Comparison of ENCODE assay signal across 20 cellular contexts in genomic region chr6:157884756-157885155, GRCh38.
A peak's percentile ranks its signal among the peaks of the same experiment; 100 is the strongest.
DNase-seq lines count a peak whose midpoint lies in the region; ATAC-seq and TF ChIP-seq lines count a peak whose summit lies in the region.
"Had no signal": no experiment of that assay in that cellular context is flagged by ENCODE, and none has a peak within 500 bp of the region (broad histone marks: within the 10 kb centered on the region; RNA-seq: fewer than 3 reads in every experiment).

No MANE protein-coding gene starts in this region.

- H3K27me3 Mint-ChIP-seq in CD4-positive, CD25-positive, alpha-beta regulatory T cell, result no peaks in the 10 kb centered on the region
- no peaks in the 10 kb centered on the region for H3K27me3 Mint-ChIP-seq in activated CD8-positive, alpha-beta T cell treated with anti-CD3 and anti-CD28 coated beads, Interleukin-2, amount 10 ng/mL, durations not matched to agents 7 days and 5 days (ENCODE audit: low read depth)
- no peaks in the 10 kb centered on the region for H3K27me3 Mint-ChIP-seq in memory B cell
- H3K27me3 Mint-ChIP-seq: stimulated activated naive B cell treated with anti-CD40 and anti-IgM and Interleukin-4, amounts not matched to agents 10 μg/mL and 1 μg/mL and 100 μg/mL, for 72 hours had no signal

- no peak for TF ChIP-seq POLR2A in uterus (IDR thresholded peaks at IDR 0.05)

- H3K4me2 ChIP-seq in BLaER1, result peak overlapping the region; percentile 63
- H3K4me2 ChIP-seq: hepatocyte, KMS-11, neural progenitor cell had no signal

- WGBS in right cardiac atrium, result 75% methylated on average over 2 of the region's 2 CpGs

- no peaks in the 10 kb centered on the region for H3K9me3 ChIP-seq in BLaER1
- H3K9me3 ChIP-seq in CD4-positive, CD25-positive, alpha-beta regulatory T cell (ENCODE audit: control insufficient read depth in 2 of 2, low read length in 2 of 2), result no peaks in the 10 kb centered on the region
- no peaks in the 10 kb centered on the region for H3K9me3 ChIP-seq in right cardiac atrium (ENCODE audit: control insufficient read depth, low read length)
- H3K9me3 ChIP-seq in uterus, result no peaks in the 10 kb centered on the region
- H3K9me3 ChIP-seq: body of pancreas, Caco-2, esophagus muscularis mucosa, left ventricle myocardium inferior, psoas muscle, thyroid gland had no signal

- no peak overlapping the region for H3K9ac ChIP-seq in BLaER1
- H3K9ac ChIP-seq: KMS-11, neural progenitor cell had no signal

- no peaks in the 10 kb centered on the region for H4K20me1 ChIP-seq in BLaER1

- H3K4me3 Mint-ChIP-seq in CD4-positive, CD25-positive, alpha-beta regulatory T cell, result peak overlapping the region; percentile 12 to 76 (median 46)
- no peak overlapping the region for H3K4me3 Mint-ChIP-seq in activated CD8-positive, alpha-beta T cell treated with anti-CD3 and anti-CD28 coated beads, Interleukin-2, amount 10 ng/mL, durations not matched to agents 7 days and 5 days
- H3K4me3 Mint-ChIP-seq in memory B cell, result no peak overlapping the region
- H3K4me3 Mint-ChIP-seq: neural progenitor cell had no signal

- peak; percentile 32 to 54 for ATAC-seq in CD4-positive, CD25-positive, alpha-beta regulatory T cell (ENCODE audit: low read depth in 2 of 2)
- peak; percentile 31 for ATAC-seq in activated CD8-positive, alpha-beta T cell treated with anti-CD3 and anti-CD28 coated beads, Interleukin-2, amount 10 ng/mL, durations not matched to agents 7 days and 5 days
- no peak for ATAC-seq in memory B cell (ENCODE audit: low read depth)
- no peak for ATAC-seq in right cardiac atrium
- ATAC-seq: body of pancreas, psoas muscle had no signal

- CTCF ChIA-PET in activated CD8-positive, alpha-beta T cell treated with anti-CD3 and anti-CD28 coated beads, Interleukin-2, amount 10 ng/mL, durations not matched to agents 7 days and 5 days (lab: Charles Lee), result interaction anchor here (1.5 to 3.6 kb wide), 7 partner anchors 11 to 142 kb away, joined by 5 to 25 read pairs (median 8); no protein-coding TSS in a partner anchor

- no peaks in the 10 kb centered on the region for H3K36me3 ChIP-seq in BLaER1
- peaks cover 12% of the 10 kb centered on the region for H3K36me3 ChIP-seq in CD4-positive, CD25-positive, alpha-beta regulatory T cell (ENCODE audit: control insufficient read depth, insufficient read depth, low read length)
- H3K36me3 ChIP-seq in uterus, result no peaks in the 10 kb centered on the region
- H3K36me3 ChIP-seq: neural progenitor cell, thyroid gland had no signal

- DNase-seq in CD4-positive, CD25-positive, alpha-beta regulatory T cell, result peak in 2 of 3 donors; percentile 53 to 66
- no peak for DNase-seq in activated CD8-positive, alpha-beta T cell treated with anti-CD3 and anti-CD28 coated beads, Interleukin-2, amount 10 ng/mL, durations not matched to agents 7 days and 5 days
- DNase-seq in memory B cell (ENCODE audit: low spot score in 2 of 2) (no peak), NCI-H1105 treated with DMSO at 0.1 percent for 48 hours (lab: John Stamatoyannopoulos, UW) (no peak), right cardiac atrium (no peak), uterus (no peak)
- DNase-seq: activated CD4-positive, CD25-positive, alpha-beta regulatory T cell treated with anti-CD3 and anti-CD28 coated beads, Interleukin-2, amount 50 U/mL, for 72 hours; body of pancreas; Caco-2; left ventricle myocardium inferior; NCI-H1694 treated with DMSO at 0.1 percent for 48 hours; NCI-H69; psoas muscle; thyroid gland had no signal

- peak overlapping the region; percentile 97 to 98 (median 98) for H3K27ac Mint-ChIP-seq in CD4-positive, CD25-positive, alpha-beta regulatory T cell
- H3K27ac Mint-ChIP-seq in activated CD8-positive, alpha-beta T cell treated with anti-CD3 and anti-CD28 coated beads, Interleukin-2, amount 10 ng/mL, durations not matched to agents 7 days and 5 days, result no peak overlapping the region
- H3K27ac Mint-ChIP-seq in memory B cell, result peak overlapping the region; percentile 86
- H3K27ac Mint-ChIP-seq: neural progenitor cell had no signal

- peaks cover 36% of the 10 kb centered on the region for H3K4me1 ChIP-seq in BLaER1
- H3K4me1 ChIP-seq in CD4-positive, CD25-positive, alpha-beta regulatory T cell (ENCODE audit: control insufficient read depth, insufficient read depth, low read length, poor library complexity, severe bottlenecking), result peaks cover 45% of the 10 kb centered on the region
- peaks cover 3% of the 10 kb centered on the region for H3K4me1 ChIP-seq in right cardiac atrium (ENCODE audit: control insufficient read depth, insufficient read depth, low read length)
- no peaks in the 10 kb centered on the region for H3K4me1 ChIP-seq in uterus
- H3K4me1 ChIP-seq: body of pancreas, Caco-2, esophagus muscularis mucosa, psoas muscle had no signal

- no peaks in the 10 kb centered on the region for H3K27me3 ChIP-seq in BLaER1
- no peaks in the 10 kb centered on the region for H3K27me3 ChIP-seq in CD4-positive, CD25-positive, alpha-beta regulatory T cell (ENCODE audit: control insufficient read depth, insufficient read depth, low read length)
- H3K27me3 ChIP-seq in right cardiac atrium (ENCODE audit: control insufficient read depth, insufficient read depth), result no peaks in the 10 kb centered on the region
- no peaks in the 10 kb centered on the region for H3K27me3 ChIP-seq in uterus
- H3K27me3 ChIP-seq: body of pancreas, esophagus muscularis mucosa, hepatocyte, neural progenitor cell, thyroid gland had no signal

- H3K4me3 ChIP-seq in BLaER1, result no peak overlapping the region
- peak overlapping the region; percentile 61 for H3K4me3 ChIP-seq in CD4-positive, CD25-positive, alpha-beta regulatory T cell (ENCODE audit: low read depth, low read length)
- H3K4me3 ChIP-seq in right cardiac atrium (ENCODE audit: low read length), result no peak overlapping the region
- H3K4me3 ChIP-seq in uterus, result no peak overlapping the region
- H3K4me3 ChIP-seq: body of pancreas, esophagus muscularis mucosa, hepatocyte, left ventricle myocardium inferior, neural progenitor cell, psoas muscle, thyroid gland had no signal

- no peak for TF ChIP-seq CTCF in uterus (IDR thresholded peaks at IDR 0.05)

- POLR2A ChIA-PET in activated CD8-positive, alpha-beta T cell treated with anti-CD3 and anti-CD28 coated beads, Interleukin-2, amount 10 ng/mL, durations not matched to agents 7 days and 5 days (lab: Charles Lee), result no interaction called here

- H3K27ac ChIP-seq in BLaER1 (peak overlapping the region; percentile 11; the same call in 1 of the 2 replicates), right cardiac atrium (ENCODE audit: low read length) (no peak overlapping the region), uterus (no peak overlapping the region)
- peak overlapping the region; percentile 96 for H3K27ac ChIP-seq in CD4-positive, CD25-positive, alpha-beta regulatory T cell (ENCODE audit: insufficient read depth, low read length, poor library complexity, severe bottlenecking)
- H3K27ac ChIP-seq: body of pancreas, esophagus muscularis mucosa, hepatocyte, KMS-11, left ventricle myocardium inferior, neural progenitor cell, psoas muscle, thyroid gland had no signal

- H3K9me3 Mint-ChIP-seq in CD4-positive, CD25-positive, alpha-beta regulatory T cell, result no peaks in the 10 kb centered on the region
- no peaks in the 10 kb centered on the region for H3K9me3 Mint-ChIP-seq in activated CD8-positive, alpha-beta T cell treated with anti-CD3 and anti-CD28 coated beads, Interleukin-2, amount 10 ng/mL, durations not matched to agents 7 days and 5 days (ENCODE audit: insufficient read depth)
- no peaks in the 10 kb centered on the region for H3K9me3 Mint-ChIP-seq in memory B cell
- H3K9me3 Mint-ChIP-seq: neural progenitor cell had no signal

- intact Hi-C loops in right cardiac atrium (cut with DNase I) (no loop called here), uterus (cut with DNase I; ENCODE audit: low total_unique reads) (no loop called here)

- peaks cover 55% of the 10 kb centered on the region for H3K36me3 Mint-ChIP-seq in CD4-positive, CD25-positive, alpha-beta regulatory T cell
- H3K36me3 Mint-ChIP-seq in activated CD8-positive, alpha-beta T cell treated with anti-CD3 and anti-CD28 coated beads, Interleukin-2, amount 10 ng/mL, durations not matched to agents 7 days and 5 days (ENCODE audit: low read depth), result peaks cover 32% of the 10 kb centered on the region
- H3K36me3 Mint-ChIP-seq in memory B cell, result peaks cover 41% of the 10 kb centered on the region

- H3K4me1 Mint-ChIP-seq in CD4-positive, CD25-positive, alpha-beta regulatory T cell, result peaks cover 28 to 86% (median 50%) of the 10 kb centered on the region in 4 donors
- H3K4me1 Mint-ChIP-seq in activated CD8-positive, alpha-beta T cell treated with anti-CD3 and anti-CD28 coated beads, Interleukin-2, amount 10 ng/mL, durations not matched to agents 7 days and 5 days (ENCODE audit: low read depth), result peaks cover 39% of the 10 kb centered on the region
- peaks cover 17% of the 10 kb centered on the region for H3K4me1 Mint-ChIP-seq in memory B cell

Comparison
In these comparisons a context has a peak if more than half of its experiments do, and no peak if none do; other contexts are left out.
1. H3K27ac ChIP-seq: peak in BLaER1 (single experiment) and CD4-positive, CD25-positive, alpha-beta regulatory T cell (single experiment); none in right cardiac atrium (single experiment) and uterus (0 of 2).
2. ATAC-seq: peak in CD4-positive, CD25-positive, alpha-beta regulatory T cell (2 of 2) and activated CD8-positive, alpha-beta T cell treated with anti-CD3 and anti-CD28 coated beads, Interleukin-2, amount 10 ng/mL, durations not matched to agents 7 days and 5 days (single experiment); none in memory B cell (single experiment) and right cardiac atrium (0 of 2).
3. DNase-seq: peak in CD4-positive, CD25-positive, alpha-beta regulatory T cell (2 of 3); none in activated CD8-positive, alpha-beta T cell treated with anti-CD3 and anti-CD28 coated beads, Interleukin-2, amount 10 ng/mL, durations not matched to agents 7 days and 5 days (single experiment), memory B cell (0 of 2), NCI-H1105 treated with DMSO at 0.1 percent for 48 hours (single experiment), right cardiac atrium (0 of 3) and uterus (0 of 2).
4. H3K4me3 Mint-ChIP-seq: peak in CD4-positive, CD25-positive, alpha-beta regulatory T cell (4 of 4); none in activated CD8-positive, alpha-beta T cell treated with anti-CD3 and anti-CD28 coated beads, Interleukin-2, amount 10 ng/mL, durations not matched to agents 7 days and 5 days (single experiment) and memory B cell (single experiment).